ENCODE assay signal across 8 cellular contexts in the genomic region with DNA sequence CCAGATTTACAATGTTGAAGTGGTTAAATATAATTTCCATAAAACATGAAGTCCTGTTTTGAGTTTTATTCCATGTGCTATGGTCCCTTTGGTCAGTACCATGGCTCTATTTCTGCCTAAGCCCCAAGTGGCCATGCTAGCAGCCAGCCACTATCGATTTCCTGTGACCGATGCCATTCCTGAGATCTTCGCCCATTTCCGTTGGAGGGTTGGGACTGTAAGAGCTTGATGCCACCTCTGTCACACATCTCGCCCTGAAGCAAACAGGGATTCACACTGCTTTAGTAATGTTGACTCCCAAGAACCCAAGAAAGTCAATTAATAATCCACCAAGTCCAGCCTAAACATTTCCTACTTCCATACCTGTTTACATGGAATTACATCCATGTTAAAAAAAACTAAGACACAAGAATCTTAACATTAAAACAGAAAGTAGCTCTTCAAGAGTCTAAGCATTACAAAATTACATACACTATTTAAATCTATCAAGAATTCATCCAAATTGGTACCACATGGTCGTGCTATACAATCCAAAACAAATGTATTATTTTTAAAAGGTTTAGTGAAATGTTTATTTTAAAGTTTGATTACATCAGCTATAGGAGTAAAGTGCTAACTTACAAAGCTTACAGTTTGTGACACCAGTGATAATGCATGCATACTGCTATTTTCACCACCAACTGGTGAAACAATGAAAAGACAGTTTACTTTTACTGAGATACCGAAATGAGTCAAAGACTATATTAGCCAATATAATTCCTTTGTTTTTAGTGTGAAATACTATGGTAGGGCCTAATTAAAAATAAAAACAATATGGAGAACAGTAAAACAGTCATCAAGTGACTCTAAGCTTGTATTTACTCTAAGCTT. TPM values are rescaled to one million over a fixed set of nuclear protein-coding genes. Genes with fewer than 3 reads are reported as not detected.
DNase-seq lines count a peak whose midpoint lies in the region; ATAC-seq and TF ChIP-seq lines count a peak whose summit lies in the region.

No MANE protein-coding gene starts in this region.

- intact Hi-C loops in left cardiac atrium (cut with DNase I) (loop anchor here in 1 of 2 donors (5.0 to 10.0 kb wide), 2 partner anchors 37 to 145 kb away; no protein-coding TSS in a partner anchor), gastrocnemius medialis (cut with DNase I; ENCODE audit: low total_unique reads) (loop anchor here (5.0 kb wide), 1 partner anchor 137 kb away; no protein-coding TSS in a partner anchor)

- no peak for DNase-seq in right atrium auricular region (ENCODE audit: low spot score)
- DNase-seq in left cardiac atrium: no peak
- peak; percentile 48 to 85 for DNase-seq in SW 1271 (lab: John Stamatoyannopoulos, UW)
- peak; percentile 54 for DNase-seq in fibroblast of gingiva (ENCODE audit: low read depth)
- no peak for DNase-seq in gastrocnemius medialis
- DNase-seq in occipital lobe (lab: John Stamatoyannopoulos, UW): no peak

- H3K27ac ChIP-seq in right atrium auricular region: peak overlapping the region; percentile 99 to 100
- H3K27ac ChIP-seq in gastrocnemius medialis: peak overlapping the region; percentile 95 to 100 (median 98)

- H3K4me3 ChIP-seq in right atrium auricular region (peak overlapping the region; percentile 10 to 86), gastrocnemius medialis (peak overlapping the region; percentile 80 to 96 (median 88))

- H3K4me1 ChIP-seq in right atrium auricular region (peaks cover 0 to 69% of the 10 kb centered on the region in 2 donors), gastrocnemius medialis (peaks cover 59 to 63% of the 10 kb centered on the region in 2 donors)

- ATAC-seq in left cardiac atrium (no peak), gastrocnemius medialis (no peak), GM21576 (IDR thresholded peaks at IDR 0.05; ENCODE audit: unreplicated experiment) (no peak), GM19467 (IDR thresholded peaks at IDR 0.05; ENCODE audit: unreplicated experiment) (no peak)

- H3K9me3 ChIP-seq in right atrium auricular region (no peaks in the 10 kb centered on the region), gastrocnemius medialis (no peaks in the 10 kb centered on the region)

- no peak for TF ChIP-seq POLR2A in gastrocnemius medialis (IDR thresholded peaks at IDR 0.05)

- TF ChIP-seq CTCF in right atrium auricular region (IDR thresholded peaks at IDR 0.05) (peak in 1 of 2 donors; percentile 28), gastrocnemius medialis (IDR thresholded peaks at IDR 0.05 in 4 of 5, conservative IDR thresholded peaks at IDR 0.05 in 1 of 5) (peak in 1 of 5 experiments; percentile 16)

- H3K36me3 ChIP-seq in right atrium auricular region (peaks cover 63% of the 10 kb centered on the region), gastrocnemius medialis (peaks cover 0 to 60% of the 10 kb centered on the region in 2 donors)

- H3K27me3 ChIP-seq in right atrium auricular region (no peaks in the 10 kb centered on the region), gastrocnemius medialis (no peaks in the 10 kb centered on the region)

- in situ Hi-C loops in gastrocnemius medialis (cut with MboI; ENCODE audit: low sequenced_read_pairs in 4 of 4): loop anchor here in 3 of 4 donors (5.0 to 25.0 kb wide), 3 partner anchors 143 to 148 kb away; no protein-coding TSS in a partner anchor

RNA-seq across cellular contexts. Expression of a gene that starts 2.5 kb away (rescaled TPM):
- total RNA-seq in right atrium auricular region (100 to 1,000 TPM; 106 to 112 TPM), left cardiac atrium (100 to 1,000 TPM; 143 to 172 TPM), gastrocnemius medialis (100 to 1,000 TPM in 3 of 4 donors, 10 to 100 TPM in 1; 98.5 to 165 (median 130) TPM), occipital lobe (490 TPM)

RNA-seq across cellular contexts. Expression of a gene that starts 32.3 kb away (rescaled TPM):
- total RNA-seq in right atrium auricular region (10 to 100 TPM; 29.7 to 34.7 TPM), left cardiac atrium (10 to 100 TPM; 45.5 to 50.5 TPM), gastrocnemius medialis (10 to 100 TPM; 72.6 to 91.9 (median 82.2) TPM), occipital lobe (46.3 TPM)

RNA-seq across cellular contexts. Expression of a gene that starts 40.3 kb away (rescaled TPM):
- total RNA-seq in right atrium auricular region: 100 to 1,000 TPM; 263 to 409 TPM
- total RNA-seq in left cardiac atrium: 100 to 1,000 TPM; 172 to 184 TPM
- 100 to 1,000 TPM; 213 to 491 (median 309) TPM for total RNA-seq in gastrocnemius medialis
- total RNA-seq in occipital lobe: 57.4 TPM

RNA-seq across cellular contexts. Expression of a gene that starts 40.4 kb away (rescaled TPM):
- total RNA-seq in right atrium auricular region (10 to 100 TPM; 24.6 to 38.7 TPM), left cardiac atrium (10 to 100 TPM; 33.6 to 36.8 TPM), gastrocnemius medialis (10 to 100 TPM; 31.5 to 85.8 (median 37.2) TPM), occipital lobe (40.6 TPM)

Comparison
In these comparisons a context has a peak if more than half of its experiments do, and no peak if none do; other contexts are left out.
1. DNase-seq: peak in SW 1271 (2 of 2) and fibroblast of gingiva (single experiment); none in right atrium auricular region (single experiment), left cardiac atrium (single experiment), gastrocnemius medialis (0 of 2) and occipital lobe (single experiment).